Comparison of ENCODE assay signal across 13 cellular contexts in genomic region chr15:64429448-64429847, GRCh38. TPM values are rescaled to one million over a fixed set of nuclear protein-coding genes. Genes with fewer than 3 reads are reported as not detected.
DNase-seq lines count a peak whose midpoint lies in the region; ATAC-seq, FAIRE-seq and TF ChIP-seq lines count a peak whose summit lies in the region.
"Had no signal": no experiment of that assay in that cellular context is flagged by ENCODE, and none has a peak within 500 bp of the region (broad histone marks: within the 10 kb centered on the region; RNA-seq: fewer than 3 reads in every experiment).

No MANE protein-coding gene starts in this region.

- H3K36me3 Mint-ChIP-seq in activated T-cell treated with anti-CD3 and anti-CD28 coated beads, Interleukin-2, amount 50 U/mL, for 24 hours (ENCODE audit: low read depth), result peaks cover 45% of the 10 kb centered on the region

- H3K4me1 Mint-ChIP-seq in activated T-cell treated with anti-CD3 and anti-CD28 coated beads, Interleukin-2, amount 50 U/mL, for 24 hours (ENCODE audit: low read depth), result peaks cover 44% of the 10 kb centered on the region

- H3K9me3 ChIP-seq in keratinocyte (ENCODE audit: control insufficient read depth, low read depth, low read length), result no peaks in the 10 kb centered on the region
- H3K9me3 ChIP-seq: prostate gland had no signal

- H2AFZ ChIP-seq in ACC112 (ENCODE audit: low read length, unreplicated experiment) (no peak overlapping the region), keratinocyte (ENCODE audit: control insufficient read depth, low read length) (no peak overlapping the region)

- H3K4me1 ChIP-seq in ACC112 (ENCODE audit: control insufficient read depth, insufficient read depth, low read length, unreplicated experiment) (peaks cover 20% of the 10 kb centered on the region), keratinocyte (ENCODE audit: control insufficient read depth, extremely low read depth, insufficient read depth, low read length) (peaks cover 10% of the 10 kb centered on the region)
- H3K4me1 ChIP-seq: prostate gland had no signal

- H3K9me3 Mint-ChIP-seq in activated T-cell treated with anti-CD3 and anti-CD28 coated beads, Interleukin-2, amount 50 U/mL, for 24 hours, result no peaks in the 10 kb centered on the region

- intact Hi-C loops in left cardiac atrium (cut with DNase I), result loop anchor here in 1 of 2 donors (10.0 kb wide), 1 partner anchor 245 kb away; no protein-coding TSS in a partner anchor

- H3K79me2 ChIP-seq in ACC112 (ENCODE audit: control insufficient read depth, insufficient read depth, low read length, unreplicated experiment) (no peaks in the 10 kb centered on the region), keratinocyte (ENCODE audit: control insufficient read depth, insufficient read depth, low read length) (no peaks in the 10 kb centered on the region)

- H3K4me3 ChIP-seq in ACC112 (ENCODE audit: low read depth, low read length), result no peak overlapping the region
- H3K4me3 ChIP-seq in keratinocyte (ENCODE audit: control insufficient read depth in 2 of 3, extremely low read depth in 1 of 3, insufficient read depth in 2 of 3, low read depth in 1 of 3, low read length in 3 of 3), result no peak overlapping the region
- H3K4me3 ChIP-seq: prostate gland had no signal

- peak; percentile 78 for FAIRE-seq in GM19239 (lab: Jason Lieb, UNC)
- no peak for FAIRE-seq in keratinocyte (lab: Jason Lieb, UNC)

- H3K27me3 ChIP-seq in ACC112 (ENCODE audit: insufficient read depth, low read length) (no peaks in the 10 kb centered on the region), keratinocyte (ENCODE audit: control insufficient read depth, extremely low read depth, insufficient read depth, low read length) (no peaks in the 10 kb centered on the region)

- no peaks in the 10 kb centered on the region for H3K9me1 ChIP-seq in keratinocyte (ENCODE audit: control insufficient read depth, extremely low read depth, insufficient read depth, low read length)

- no peak for TF ChIP-seq CTCF in keratinocyte (optimal IDR thresholded peaks at IDR 0.05 in 1 of 3, IDR thresholded peaks at IDR 0.05 in 1 of 3, conservative IDR thresholded peaks at IDR 0.05 in 1 of 3; ENCODE audit: extremely low read depth in 1 of 3, insufficient read depth in 2 of 3, low read length in 3 of 3)

- dilution Hi-C loops in keratinocyte (cut with MboI; ENCODE audit: extremely low pct_ligation_motif_present, low sequenced_read_pairs), result no loop called here

- H3K9ac ChIP-seq in keratinocyte (ENCODE audit: control insufficient read depth, extremely low read depth, insufficient read depth, low read length), result no peak overlapping the region

- peak overlapping the region; percentile 55 for H3K4me3 Mint-ChIP-seq in activated T-cell treated with anti-CD3 and anti-CD28 coated beads, Interleukin-2, amount 50 U/mL, for 24 hours

- H3K36me3 ChIP-seq in ACC112 (ENCODE audit: insufficient read depth, low read length), result peaks cover 6% of the 10 kb centered on the region
- peaks cover 0 to 11% of the 10 kb centered on the region in 2 experiments for H3K36me3 ChIP-seq in keratinocyte (ENCODE audit: control insufficient read depth in 2 of 2, extremely low read depth in 1 of 2, insufficient read depth in 2 of 2, low read length in 2 of 2)
- H3K36me3 ChIP-seq: prostate gland had no signal

- DNase-seq in GM19239 (ENCODE audit: insufficient read length, low spot score) (no peak), keratinocyte (ENCODE audit: low read depth, low spot score) (no peak), amygdala (lab: John Stamatoyannopoulos, UW) (no peak), left cardiac atrium (no peak)
- DNase-seq in activated T-cell treated with anti-CD3 and anti-CD28 coated beads, Interleukin-2, amount 50 U/mL, for 24 hours, result no peak
- DNase-seq in stimulated activated CD8-positive, alpha-beta memory T cell treated with anti-CD3 and anti-CD28 coated beads, Interleukin-4, amount 100 ng/mL, for 48 hours, result no peak
- DNase-seq: C1 segment of cervical spinal cord; NCI-H526 treated with DMSO at 0.1 percent for 48 hours; stimulated activated CD4-positive, alpha-beta T cell treated with anti-CD3 and anti-CD28 coated beads, Interleukin-4, amount 100 ng/mL, for 1 hour had no signal

- no peaks in the 10 kb centered on the region for H3K27me3 Mint-ChIP-seq in activated T-cell treated with anti-CD3 and anti-CD28 coated beads, Interleukin-2, amount 50 U/mL, for 24 hours

- peak overlapping the region; percentile 40 for H3K4me2 ChIP-seq in keratinocyte (ENCODE audit: control insufficient read depth, extremely low read depth, insufficient read depth, low read depth, low read length)

- peak overlapping the region; percentile 86 for H3K27ac Mint-ChIP-seq in activated T-cell treated with anti-CD3 and anti-CD28 coated beads, Interleukin-2, amount 50 U/mL, for 24 hours

- H4K20me1 ChIP-seq in keratinocyte (ENCODE audit: control insufficient read depth, extremely low read depth, insufficient read depth, low read length), result no peaks in the 10 kb centered on the region

- ATAC-seq in HG02642 (IDR thresholded peaks at IDR 0.05; ENCODE audit: poor library complexity, unreplicated experiment) (no peak), left cardiac atrium (no peak)

- H3K27ac ChIP-seq in ACC112 (ENCODE audit: low read depth, low read length), result peak overlapping the region; percentile 56
- no peak overlapping the region for H3K27ac ChIP-seq in keratinocyte (ENCODE audit: control insufficient read depth, insufficient read depth, low read length)
- H3K27ac ChIP-seq: prostate gland, VCaP had no signal

RNA-seq across cellular contexts. Expression of gene ZNF609, which starts 30.9 kb away (rescaled TPM):
- 11.8 to 16.9 TPM (median 12.8 TPM) in 3 replicates for polyA plus RNA-seq in keratinocyte
- 8.6 TPM for polyA plus RNA-seq in keratinocyte (2011; ENCODE audit: low read depth)
- 18.6 TPM in 2 replicates for polyA plus RNA-seq in keratinocyte (2011; cell fraction: cytosol; rRNA removed)
- 36.2 and 36.6 TPM in 2 replicates for polyA plus RNA-seq in keratinocyte (2011; cell fraction: nucleus; rRNA removed)
- polyA plus RNA-seq in keratinocyte (2012; ENCODE audit: low replicate concordance), result 10.5 and 13.9 TPM in 2 replicates
- 21.4 to 75.7 TPM (median 72.0 TPM) in 3 replicates for polyA minus RNA-seq in keratinocyte
- 8.1 TPM for polyA minus RNA-seq in keratinocyte (2011; cell fraction: cytosol; rRNA and poly(A)+ RNA removed)
- polyA minus RNA-seq in keratinocyte (2011; cell fraction: nucleus; rRNA and poly(A)+ RNA removed), result 19.6 and 58.2 TPM in 2 replicates
- 10 to 100 TPM; 17.5 to 18.1 TPM for total RNA-seq in left cardiac atrium

RNA-seq across cellular contexts. Expression of gene TRIP4, which starts 41.8 kb away (rescaled TPM):
- polyA plus RNA-seq in keratinocyte, result 27.9 to 31.5 TPM (median 31.1 TPM) in 3 replicates
- polyA plus RNA-seq in keratinocyte (2011; ENCODE audit: low read depth), result 34.8 TPM
- 20.5 and 34.8 TPM in 2 replicates for polyA plus RNA-seq in keratinocyte (2011; cell fraction: cytosol; rRNA removed)
- 34.2 and 37.3 TPM in 2 replicates for polyA plus RNA-seq in keratinocyte (2011; cell fraction: nucleus; rRNA removed)
- 25.5 and 27.0 TPM in 2 replicates for polyA plus RNA-seq in keratinocyte (2012; ENCODE audit: low replicate concordance)
- 7.2 to 24.5 TPM (median 19.9 TPM) in 3 replicates for polyA minus RNA-seq in keratinocyte
- polyA minus RNA-seq in keratinocyte (2011; cell fraction: cytosol; rRNA and poly(A)+ RNA removed), result 18.0 TPM
- polyA minus RNA-seq in keratinocyte (2011; cell fraction: nucleus; rRNA and poly(A)+ RNA removed), result 18.9 and 34.7 TPM in 2 replicates
- total RNA-seq in left cardiac atrium, result 10 to 100 TPM; 15.5 to 16.3 TPM

RNA-seq across cellular contexts. Expression of gene PCLAF, which starts 48.2 kb away (rescaled TPM):
- 11.0 to 55.0 TPM (median 37.7 TPM) in 3 replicates for polyA plus RNA-seq in keratinocyte
- polyA plus RNA-seq in keratinocyte (2011; ENCODE audit: low read depth), result 1.8 TPM
- 10.7 and 13.9 TPM in 2 replicates for polyA plus RNA-seq in keratinocyte (2011; cell fraction: cytosol; rRNA removed)
- polyA plus RNA-seq in keratinocyte (2011; cell fraction: nucleus; rRNA removed), result 3.5 and 6.9 TPM in 2 replicates
- polyA plus RNA-seq in keratinocyte (2012; ENCODE audit: low replicate concordance), result 2.7 and 24.7 TPM in 2 replicates
- 4.1 to 12.2 TPM (median 5.7 TPM) in 3 replicates for polyA minus RNA-seq in keratinocyte
- polyA minus RNA-seq in keratinocyte (2011; cell fraction: cytosol; rRNA and poly(A)+ RNA removed), result 3.5 TPM
- polyA minus RNA-seq in keratinocyte (2011; cell fraction: nucleus; rRNA and poly(A)+ RNA removed), result 0.62 and 1.4 TPM in 2 replicates
- total RNA-seq in left cardiac atrium, result 1 to 10 TPM; 1.1 to 3.8 TPM
